Comparison of ENCODE assay signal across 8 cellular contexts in the genomic region with DNA sequence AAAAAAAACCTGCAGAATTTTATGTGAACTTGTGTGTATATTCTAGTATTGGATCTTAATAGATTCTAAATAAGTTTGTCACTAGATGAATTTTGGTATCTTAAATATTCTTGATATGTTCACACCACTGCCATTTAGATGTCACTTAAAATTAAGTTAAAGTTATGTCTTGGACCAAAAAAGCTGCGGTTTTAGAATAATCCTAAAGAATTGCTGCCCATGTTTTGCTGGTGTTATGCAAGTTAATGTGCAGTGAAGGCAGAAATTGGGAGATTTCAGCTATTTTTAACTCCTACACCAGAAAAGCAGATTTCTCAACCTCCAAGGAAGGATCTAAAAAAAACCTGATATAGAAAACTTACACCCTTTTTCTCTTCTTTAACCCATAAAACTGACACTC. TPM values are rescaled to one million over a fixed set of nuclear protein-coding genes. Genes with fewer than 3 reads are reported as not detected.
DNase-seq lines count a peak whose midpoint lies in the region; ATAC-seq and TF ChIP-seq lines count a peak whose summit lies in the region.

No MANE protein-coding gene starts in this region.

- peak overlapping the region; percentile 73 for H3K27ac ChIP-seq in CD4-positive, alpha-beta memory T cell (ENCODE audit: low read depth, low read length)
- peak overlapping the region; percentile 21 to 91 for H3K27ac ChIP-seq in coronary artery

- intact Hi-C loops in CD4-positive, alpha-beta memory T cell (cut with micrococcal nuclease) = loop anchor here (2.0 kb wide), 2 partner anchors 16 to 1958 kb away; a partner anchor contains a TSS

- H3K9me3 ChIP-seq in CD4-positive, alpha-beta memory T cell (ENCODE audit: control insufficient read depth in 1 of 2, low read length in 2 of 2) = no peaks in the 10 kb centered on the region

- CTCF ChIA-PET in CD4-positive, alpha-beta memory T cell (lab: Charles Lee; ENCODE audit: partially characterized antibody) = no interaction called here

- H3K36me3 Mint-ChIP-seq in CD4-positive, alpha-beta memory T cell = peaks cover 0 to 9% of the 10 kb centered on the region in 2 donors
- peaks cover 0 to 5% of the 10 kb centered on the region in 2 donors for H3K36me3 Mint-ChIP-seq in naive B cell

- TF ChIP-seq CTCF in NB4 (IDR thresholded peaks at IDR 0.05; ENCODE audit: low read depth, low read length) (no peak), coronary artery (IDR thresholded peaks at IDR 0.05) (no peak)

- peaks cover 22 to 49% (median 33%) of the 10 kb centered on the region in 4 donors for H3K4me1 Mint-ChIP-seq in CD4-positive, alpha-beta memory T cell
- peaks cover 15 to 53% (median 43%) of the 10 kb centered on the region in 3 donors for H3K4me1 Mint-ChIP-seq in naive B cell

- H3K36me3 ChIP-seq in CD4-positive, alpha-beta memory T cell (ENCODE audit: insufficient read depth, low read length) = no peaks in the 10 kb centered on the region

- H3K27me3 Mint-ChIP-seq in CD4-positive, alpha-beta memory T cell = no peaks in the 10 kb centered on the region
- H3K27me3 Mint-ChIP-seq in naive B cell = no peaks in the 10 kb centered on the region

- POLR2A ChIA-PET in CD4-positive, alpha-beta memory T cell (lab: Charles Lee; ENCODE audit: partially characterized antibody) = interaction anchor here (0.7 to 1.4 kb wide), 3 partner anchors 52 to 63 kb away, joined by 3 read pairs; no protein-coding TSS in a partner anchor

- peaks cover 39% of the 10 kb centered on the region for H3K4me1 ChIP-seq in CD4-positive, alpha-beta memory T cell (ENCODE audit: insufficient read depth, low read length)

- peak overlapping the region; percentile 49 to 80 for H3K4me3 ChIP-seq in CD4-positive, alpha-beta memory T cell (ENCODE audit: low read length in 2 of 2)
- H3K4me3 ChIP-seq in NB4 (ENCODE audit: low read depth, low read length) (peak overlapping the region; percentile 87), coronary artery (peak overlapping the region; percentile 98)

- peak overlapping the region; percentile 93 to 99 (median 97) for H3K27ac Mint-ChIP-seq in CD4-positive, alpha-beta memory T cell
- H3K27ac Mint-ChIP-seq in naive B cell = peak overlapping the region; percentile 95 to 100 (median 98)

- no peak for TF ChIP-seq POLR2A in NB4 (IDR thresholded peaks at IDR 0.05; ENCODE audit: extremely low read depth, insufficient read length)

- no peaks in the 10 kb centered on the region for H3K9me3 Mint-ChIP-seq in CD4-positive, alpha-beta memory T cell
- no peaks in the 10 kb centered on the region for H3K9me3 Mint-ChIP-seq in naive B cell

- ATAC-seq in naive B cell (ENCODE audit: low read depth in 2 of 2) (no peak), HG03342 (IDR thresholded peaks at IDR 0.05; ENCODE audit: unreplicated experiment) (no peak), GM18517 (IDR thresholded peaks at IDR 0.05; ENCODE audit: unreplicated experiment) (no peak)

- no peak for DNase-seq in CD4-positive, alpha-beta memory T cell
- DNase-seq in NB4 (ENCODE audit: low read depth) (peak; percentile 42), coronary artery (ENCODE audit: low spot score) (no peak), naive B cell (no peak), NCI-H1092 treated with DMSO at 0.1 percent for 48 hours (lab: John Stamatoyannopoulos, UW) (no peak)
- DNase-seq in stimulated activated CD4-positive, alpha-beta T cell treated with anti-CD3 and anti-CD28 coated beads, Interleukin-4, amount 100 ng/mL, for 1 hour = no peak

- H3K4me3 Mint-ChIP-seq in CD4-positive, alpha-beta memory T cell = peak overlapping the region; percentile 96 to 100 (median 99)
- H3K4me3 Mint-ChIP-seq in naive B cell = peak overlapping the region; percentile 96 to 100 (median 98)

- H3K27me3 ChIP-seq in CD4-positive, alpha-beta memory T cell (ENCODE audit: insufficient read depth, low read length) = no peaks in the 10 kb centered on the region

RNA-seq across cellular contexts. Expression of a gene that starts 0.7 kb away (rescaled TPM):
- total RNA-seq in CD4-positive, alpha-beta memory T cell = 10 to 100 TPM; 31.9 to 33.4 TPM
- polyA plus RNA-seq in CD4-positive, alpha-beta memory T cell = 10 to 100 TPM; 49.8 to 67.2 TPM
- 10 to 100 TPM; 58.5 to 89.4 (median 72.7) TPM for polyA plus RNA-seq in naive B cell (ENCODE audit: low read depth in 6 of 6)
